In genomic region chr17:77869665-77870132, GRCh38 we compare ENCODE assay signal across 1 cellular context.
A peak's percentile ranks its signal among the peaks of the same experiment; 100 is the strongest.
TF ChIP-seq lines count a peak whose summit lies in the region.

No MANE protein-coding gene starts in this region.

TF ChIP-seq in GM12878, 131 proteins besides CTCF, POLR2A, EP300 and RAD21 (continued from another document and continues in another):
- TF ChIP-seq NFXL1 (IDR thresholded peaks at IDR 0.05; ENCODE audit: borderline replicate concordance) (no peak), POLR2AphosphoS5 (IDR thresholded peaks at IDR 0.05; ENCODE audit: low read length) (no peak), HDAC2 (IDR thresholded peaks at IDR 0.05) (no peak), PRDM15 (CRISPR knock-in tag; IDR thresholded peaks at IDR 0.05) (no peak), CREB1 (IDR thresholded peaks at IDR 0.05; ENCODE audit: low read depth) (0 out of 2 replicates have a peak, but pooled peaks have one; percentile 8), HDAC6 (IDR thresholded peaks at IDR 0.05; ENCODE audit: unreplicated experiment) (no peak), PBX3 (IDR thresholded peaks at IDR 0.05; ENCODE audit: insufficient replicate concordance, low read depth, low read length) (peak; percentile 51), CREM (IDR thresholded peaks at IDR 0.05; ENCODE audit: low read depth) (peak; percentile 49; the same call in 1 of the 2 replicates), MYB (IDR thresholded peaks at IDR 0.05; ENCODE audit: borderline replicate concordance, low read depth, low read length) (no peak), JUND (IDR thresholded peaks at IDR 0.05; ENCODE audit: low read depth, low read length) (no peak), MLLT1 (IDR thresholded peaks at IDR 0.05) (peak; percentile 69), MEF2A (IDR thresholded peaks at IDR 0.05; ENCODE audit: insufficient read depth, low read depth, low read length) (0 out of 2 replicates have a peak, but pooled peaks have one; percentile 39), E4F1 (IDR thresholded peaks at IDR 0.05; ENCODE audit: borderline replicate concordance, partially characterized antibody) (no peak), ZBTB40 (IDR thresholded peaks at IDR 0.05; ENCODE audit: borderline replicate concordance) (no peak; the same call in 1 of the 2 replicates), SMAD5 (IDR thresholded peaks at IDR 0.05; ENCODE audit: low read depth) (no peak), MTA3 (IDR thresholded peaks at IDR 0.05; ENCODE audit: borderline replicate concordance, low read length) (peak; percentile 57; the same call in 1 of the 2 replicates), TCF12 (IDR thresholded peaks at IDR 0.05; ENCODE audit: low read depth, low read length) (peak; percentile 81), YBX1 (IDR thresholded peaks at IDR 0.05) (no peak), CBX5 (IDR thresholded peaks at IDR 0.05; ENCODE audit: low read depth) (no peak), ZSCAN29 (IDR thresholded peaks at IDR 0.05) (no peak), SUZ12 (IDR thresholded peaks at IDR 0.05; ENCODE audit: unreplicated experiment) (no peak), POU2F2 (IDR thresholded peaks at IDR 0.05; ENCODE audit: borderline replicate concordance, low read depth, low read length) (peak; percentile 64; the same call in 1 of the 3 replicates), BCLAF1 (IDR thresholded peaks at IDR 0.05) (no peak), EZH2 (IDR thresholded peaks at IDR 0.05; ENCODE audit: borderline replicate concordance, control insufficient read depth, low read depth, low read length) (no peak), RELB (IDR thresholded peaks at IDR 0.05; ENCODE audit: low read depth) (peak; percentile 89), RUNX3 (IDR thresholded peaks at IDR 0.05; ENCODE audit: low read length) (peak; percentile 86), SREBF1 (IDR thresholded peaks at IDR 0.05; ENCODE audit: low read length) (peak; percentile 55; the same call in 1 of the 2 replicates), RELA (IDR thresholded peaks at IDR 0.05; ENCODE audit: borderline replicate concordance, partially characterized antibody) (no peak), CUX1 (IDR thresholded peaks at IDR 0.05; ENCODE audit: insufficient replicate concordance, low read depth, low read length) (peak; percentile 54), SREBF2 (IDR thresholded peaks at IDR 0.05; ENCODE audit: low read length) (no peak), PAX8 (IDR thresholded peaks at IDR 0.05) (no peak), NFIC (IDR thresholded peaks at IDR 0.05; ENCODE audit: low read depth, low read length) (no peak), PAX5 (IDR thresholded peaks at IDR 0.05; ENCODE audit: borderline replicate concordance, low read depth, low read length) (peak; percentile 87), TBL1XR1 (IDR thresholded peaks at IDR 0.05; ENCODE audit: low read depth, low read length) (peak; percentile 85), NFYA (IDR thresholded peaks at IDR 0.05; ENCODE audit: borderline replicate concordance, low read depth, low read length) (no peak)
